16 cellular contexts compared by ENCODE assay signal in genomic region chr9:91147079-91147708, GRCh38.
DNase-seq lines count a peak whose midpoint lies in the region; TF ChIP-seq lines count a peak whose summit lies in the region.
"Had no signal": no experiment of that assay in that cellular context is flagged by ENCODE, and none has a peak within 500 bp of the region (broad histone marks: within the 10 kb centered on the region; RNA-seq: fewer than 3 reads in every experiment).

No MANE protein-coding gene starts in this region.

- H3K4me1 ChIP-seq in MM.1S (ENCODE audit: low read length): peaks cover 58% of the 10 kb centered on the region
- peaks cover 25% of the 10 kb centered on the region for H3K4me1 ChIP-seq in neural progenitor cell
- H3K4me1 ChIP-seq: breast epithelium had no signal

- H3K27ac ChIP-seq in MM.1S (ENCODE audit: low read length) (peak overlapping the region; percentile 79), neural progenitor cell (no peak overlapping the region)
- H3K27ac ChIP-seq: breast epithelium had no signal

- peaks cover 22% of the 10 kb centered on the region for H3K36me3 Mint-ChIP-seq in activated T-cell treated with anti-CD3 and anti-CD28 coated beads, Interleukin-2, amount 50 U/mL, for 24 hours (ENCODE audit: low read depth)
- H3K36me3 Mint-ChIP-seq in activated T-helper 2 cell treated with anti-CD3 and anti-CD28 coated beads, Interferon-gamma antibody, Interleukin-2, Interleukin-4, amounts not matched to agents 10 μg/mL and 5 μg/mL and 100 μg/mL, durations not matched to agents 14 hours and 24 hours and 36 hours (ENCODE audit: low read depth): peaks cover 86% of the 10 kb centered on the region
- no peaks in the 10 kb centered on the region for H3K36me3 Mint-ChIP-seq in neural progenitor cell

- intact Hi-C loops in activated T-helper 2 cell treated with anti-CD3 and anti-CD28 coated beads, Interferon-gamma antibody, Interleukin-2, Interleukin-4, amounts not matched to agents 10 μg/mL and 5 μg/mL and 100 μg/mL, durations not matched to agents 14 hours and 24 hours and 36 hours (cut with micrococcal nuclease): loop anchor here (1.0 to 5.0 kb wide), 5 partner anchors 46 to 565 kb away; no protein-coding TSS in a partner anchor
- intact Hi-C loops in posterior vena cava (cut with DNase I): no loop called here

- peak overlapping the region; percentile 19; the same call in 1 of the 2 replicates for H3K9ac ChIP-seq in MM.1S (ENCODE audit: low read length)
- no peak overlapping the region for H3K9ac ChIP-seq in neural progenitor cell

- in situ Hi-C loops in KBM-7 (cut with MboI; ENCODE audit: low pct_unique_long_range_greater_than_20kb, low sequenced_read_pairs): no loop called here

- peak overlapping the region; percentile 98 for H3K27ac Mint-ChIP-seq in activated T-cell treated with anti-CD3 and anti-CD28 coated beads, Interleukin-2, amount 50 U/mL, for 24 hours
- H3K27ac Mint-ChIP-seq in activated T-helper 2 cell treated with anti-CD3 and anti-CD28 coated beads, Interferon-gamma antibody, Interleukin-2, Interleukin-4, amounts not matched to agents 10 μg/mL and 5 μg/mL and 100 μg/mL, durations not matched to agents 14 hours and 24 hours and 36 hours: peak overlapping the region; percentile 96
- peak overlapping the region; percentile 72 for H3K27ac Mint-ChIP-seq in neural progenitor cell

- H3K4me3 Mint-ChIP-seq in activated T-cell treated with anti-CD3 and anti-CD28 coated beads, Interleukin-2, amount 50 U/mL, for 24 hours: peak overlapping the region; percentile 45
- H3K4me3 Mint-ChIP-seq in activated T-helper 2 cell treated with anti-CD3 and anti-CD28 coated beads, Interferon-gamma antibody, Interleukin-2, Interleukin-4, amounts not matched to agents 10 μg/mL and 5 μg/mL and 100 μg/mL, durations not matched to agents 14 hours and 24 hours and 36 hours (ENCODE audit: low read depth): peak overlapping the region; percentile 66
- no peak overlapping the region for H3K4me3 Mint-ChIP-seq in neural progenitor cell

- H3K4me1 Mint-ChIP-seq in activated T-cell treated with anti-CD3 and anti-CD28 coated beads, Interleukin-2, amount 50 U/mL, for 24 hours (ENCODE audit: low read depth): peaks cover 76% of the 10 kb centered on the region
- peaks cover 76% of the 10 kb centered on the region for H3K4me1 Mint-ChIP-seq in activated T-helper 2 cell treated with anti-CD3 and anti-CD28 coated beads, Interferon-gamma antibody, Interleukin-2, Interleukin-4, amounts not matched to agents 10 μg/mL and 5 μg/mL and 100 μg/mL, durations not matched to agents 14 hours and 24 hours and 36 hours (ENCODE audit: low read depth)
- H3K4me1 Mint-ChIP-seq in neural progenitor cell: peaks cover 12% of the 10 kb centered on the region

- H3K27me3 Mint-ChIP-seq in activated T-cell treated with anti-CD3 and anti-CD28 coated beads, Interleukin-2, amount 50 U/mL, for 24 hours: no peaks in the 10 kb centered on the region
- H3K27me3 Mint-ChIP-seq in activated T-helper 2 cell treated with anti-CD3 and anti-CD28 coated beads, Interferon-gamma antibody, Interleukin-2, Interleukin-4, amounts not matched to agents 10 μg/mL and 5 μg/mL and 100 μg/mL, durations not matched to agents 14 hours and 24 hours and 36 hours (ENCODE audit: low read depth): no peaks in the 10 kb centered on the region
- no peaks in the 10 kb centered on the region for H3K27me3 Mint-ChIP-seq in neural progenitor cell (ENCODE audit: insufficient read depth, low read depth)

- H3K27me3 ChIP-seq in MM.1S (replicated peaks; ENCODE audit: insufficient read depth, low read length) (no peaks in the 10 kb centered on the region), neural progenitor cell (no peaks in the 10 kb centered on the region)
- H3K27me3 ChIP-seq: breast epithelium had no signal

- H3F3A ChIP-seq in MM.1S (ENCODE audit: insufficient read depth, low read length) (peaks cover 43% of the 10 kb centered on the region), neural progenitor cell (ENCODE audit: low read depth) (peaks cover 12% of the 10 kb centered on the region)

- H3K79me2 ChIP-seq in MM.1S (ENCODE audit: low read length): peaks cover 21% of the 10 kb centered on the region; the same call in 1 of the 2 replicates
- H3K79me2 ChIP-seq in neural progenitor cell (ENCODE audit: low read depth): no peaks in the 10 kb centered on the region

- H3K4me3 ChIP-seq in MM.1S (ENCODE audit: low read length) (no peak overlapping the region), neural progenitor cell (no peak overlapping the region)
- H3K4me3 ChIP-seq: breast epithelium had no signal

- H3K9me3 Mint-ChIP-seq in activated T-cell treated with anti-CD3 and anti-CD28 coated beads, Interleukin-2, amount 50 U/mL, for 24 hours: peaks cover 28% of the 10 kb centered on the region
- H3K9me3 Mint-ChIP-seq in activated T-helper 2 cell treated with anti-CD3 and anti-CD28 coated beads, Interferon-gamma antibody, Interleukin-2, Interleukin-4, amounts not matched to agents 10 μg/mL and 5 μg/mL and 100 μg/mL, durations not matched to agents 14 hours and 24 hours and 36 hours: peaks cover 36% of the 10 kb centered on the region
- H3K9me3 Mint-ChIP-seq in neural progenitor cell: peaks cover 7% of the 10 kb centered on the region

- TF ChIP-seq CTCF in MM.1S (IDR thresholded peaks at IDR 0.05; ENCODE audit: low read length): no peak
- TF ChIP-seq CTCF in neural progenitor cell (IDR thresholded peaks at IDR 0.05): no peak

- DNase-seq in activated T-cell treated with anti-CD3 and anti-CD28 coated beads, Interleukin-2, amount 50 U/mL, for 24 hours: no peak
- DNase-seq in activated T-cell treated with anti-CD3 and anti-CD28 coated beads for 4 hours (no peak), MM.1S (no peak), neural progenitor cell (ENCODE audit: low spot score) (peak; percentile 71), HK-2 (ENCODE audit: unreplicated experiment) (no peak), posterior vena cava (ENCODE audit: low spot score) (no peak), KBM-7 (no peak)
- no peak for DNase-seq in activated T-helper 2 cell treated with anti-CD3 and anti-CD28 coated beads, Interferon-gamma antibody, Interleukin-2, Interleukin-4, amounts not matched to agents 10 μg/mL and 5 μg/mL and 100 μg/mL, durations not matched to agents 14 hours and 24 hours and 36 hours (ENCODE audit: low spot score)
- DNase-seq: ACHN; head of caudate nucleus; mesendoderm; NCI-H1436 treated with DMSO at 0.1 percent for 48 hours; NCI-H345; NK-92 treated with Interleukin-12 subunit alpha and Interleukin-12 subunit beta, amount 100 ng/mL, for 24 hours; SHP77 had no signal

- H3K4me2 ChIP-seq in MM.1S (ENCODE audit: low read depth, low read length) (peak overlapping the region; percentile 51; the same call in 1 of the 2 replicates), neural progenitor cell (peak overlapping the region; percentile 40)

- no peaks in the 10 kb centered on the region for H4K20me1 ChIP-seq in MM.1S (ENCODE audit: insufficient read depth, low read length)
- H4K20me1 ChIP-seq in neural progenitor cell (ENCODE audit: low read depth): no peaks in the 10 kb centered on the region

- H3K36me3 ChIP-seq in MM.1S (replicated peaks; ENCODE audit: insufficient read depth, low read length) (no peaks in the 10 kb centered on the region), neural progenitor cell (no peaks in the 10 kb centered on the region)
- H3K36me3 ChIP-seq: breast epithelium had no signal

- H3K9me2 ChIP-seq in MM.1S (replicated peaks; ENCODE audit: insufficient read depth, low read length): no peaks in the 10 kb centered on the region

- H3K9me3 ChIP-seq in MM.1S (replicated peaks; ENCODE audit: insufficient read depth, low read length) (no peaks in the 10 kb centered on the region), neural progenitor cell (ENCODE audit: low read depth) (no peaks in the 10 kb centered on the region)

- H2AFZ ChIP-seq in MM.1S (ENCODE audit: low read length): no peak overlapping the region
- no peak overlapping the region for H2AFZ ChIP-seq in neural progenitor cell (replicated peaks)
